Comparison of ENCODE assay signal across 9 cellular contexts in genomic region chr20:38034961-38035360, GRCh38. TPM values are rescaled to one million over a fixed set of nuclear protein-coding genes. Genes with fewer than 3 reads are reported as not detected.
A peak's percentile ranks its signal among the peaks of the same experiment; 100 is the strongest.
DNase-seq lines count a peak whose midpoint lies in the region; ATAC-seq and TF ChIP-seq lines count a peak whose summit lies in the region.
"Had no signal": no experiment of that assay in that cellular context is flagged by ENCODE, and none has a peak within 500 bp of the region (broad histone marks: within the 10 kb centered on the region; RNA-seq: fewer than 3 reads in every experiment).

No MANE protein-coding gene starts in this region.

- POLR2A ChIA-PET in activated CD8-positive, alpha-beta T cell treated with anti-CD3 and anti-CD28 coated beads for 36 hours (lab: Charles Lee): interaction anchor here (1.3 to 2.4 kb wide), 3 partner anchors 8 to 40 kb away, joined by 4 to 23 read pairs (median 5); no protein-coding TSS in a partner anchor

- H3K4me1 ChIP-seq in iPS-18a (ENCODE audit: control insufficient read depth, low read depth, low read length) (peaks cover 16% of the 10 kb centered on the region), stomach smooth muscle (ENCODE audit: control insufficient read depth, insufficient read depth, low read length) (peaks cover 28% of the 10 kb centered on the region)

- peaks cover 43% of the 10 kb centered on the region for H3K4me1 Mint-ChIP-seq in T-helper 2 cell treated with Interferon-gamma antibody and Interleukin-4, amounts not matched to agents 5 μg/mL and 100 μg/mL, for 36 hours (ENCODE audit: low read depth)
- H3K4me1 Mint-ChIP-seq in activated CD8-positive, alpha-beta T cell treated with anti-CD3 and anti-CD28 coated beads for 36 hours (ENCODE audit: low read depth): peaks cover 51% of the 10 kb centered on the region

- peak overlapping the region; percentile 99 for H3K27ac Mint-ChIP-seq in T-helper 2 cell treated with Interferon-gamma antibody and Interleukin-4, amounts not matched to agents 5 μg/mL and 100 μg/mL, for 36 hours
- H3K27ac Mint-ChIP-seq in activated CD8-positive, alpha-beta T cell treated with anti-CD3 and anti-CD28 coated beads for 36 hours: peak overlapping the region; percentile 99

- H3K4me3 ChIP-seq in iPS-18a (ENCODE audit: low read length) (peak overlapping the region; percentile 85), stomach smooth muscle (ENCODE audit: low read length in 2 of 2) (peak overlapping the region; percentile 86 to 99)

- H3K36me3 ChIP-seq in iPS-18a (ENCODE audit: control insufficient read depth, low read depth, low read length) (peaks cover 14% of the 10 kb centered on the region), stomach smooth muscle (ENCODE audit: control insufficient read depth in 2 of 2, insufficient read depth in 2 of 2, low read length in 2 of 2) (peaks cover 9% of the 10 kb centered on the region in 2 donors)

- no peak for TF ChIP-seq CTCF in activated CD8-positive, alpha-beta T cell treated with anti-CD3 and anti-CD28 coated beads for 36 hours (IDR thresholded peaks at IDR 0.05)

- H3K9me3 Mint-ChIP-seq in T-helper 2 cell treated with Interferon-gamma antibody and Interleukin-4, amounts not matched to agents 5 μg/mL and 100 μg/mL, for 36 hours: no peaks in the 10 kb centered on the region
- H3K9me3 Mint-ChIP-seq in activated CD8-positive, alpha-beta T cell treated with anti-CD3 and anti-CD28 coated beads for 36 hours: no peaks in the 10 kb centered on the region

- H3K9me3 ChIP-seq in iPS-18a (ENCODE audit: control insufficient read depth, low read depth, low read length) (no peaks in the 10 kb centered on the region), stomach smooth muscle (ENCODE audit: control insufficient read depth in 2 of 2, low read length in 2 of 2) (no peaks in the 10 kb centered on the region)

- H3K27me3 Mint-ChIP-seq in T-helper 2 cell treated with Interferon-gamma antibody and Interleukin-4, amounts not matched to agents 5 μg/mL and 100 μg/mL, for 36 hours (ENCODE audit: low read depth): no peaks in the 10 kb centered on the region
- H3K27me3 Mint-ChIP-seq in activated CD8-positive, alpha-beta T cell treated with anti-CD3 and anti-CD28 coated beads for 36 hours: no peaks in the 10 kb centered on the region

- H3K4me3 Mint-ChIP-seq in T-helper 2 cell treated with Interferon-gamma antibody and Interleukin-4, amounts not matched to agents 5 μg/mL and 100 μg/mL, for 36 hours: peak overlapping the region; percentile 98
- peak overlapping the region; percentile 88 for H3K4me3 Mint-ChIP-seq in activated CD8-positive, alpha-beta T cell treated with anti-CD3 and anti-CD28 coated beads for 36 hours

- H3K27me3 ChIP-seq in iPS-18a (ENCODE audit: control insufficient read depth, insufficient read depth, low read length): no peaks in the 10 kb centered on the region
- H3K27me3 ChIP-seq in stomach smooth muscle (ENCODE audit: control insufficient read depth in 1 of 2, insufficient read depth in 2 of 2, low read length in 2 of 2): no peaks in the 10 kb centered on the region

- CTCF ChIA-PET in activated CD8-positive, alpha-beta T cell treated with anti-CD3 and anti-CD28 coated beads for 36 hours (lab: Charles Lee): interaction anchor here (0.9 to 1.9 kb wide), 2 partner anchors 15 to 23 kb away, joined by 3 to 5 read pairs; no protein-coding TSS in a partner anchor

- no peak for DNase-seq in T-helper 2 cell treated with Interferon-gamma antibody and Interleukin-4, amounts not matched to agents 5 μg/mL and 100 μg/mL, for 36 hours (ENCODE audit: low spot score)
- no peak for DNase-seq in T-helper 2 cell
- no peak for DNase-seq in activated CD8-positive, alpha-beta T cell treated with anti-CD3 and anti-CD28 coated beads for 36 hours
- DNase-seq in DMS 273 treated with DMSO at 0.1 percent for 48 hours (lab: John Stamatoyannopoulos, UW): no peak
- no peak for DNase-seq in GOT3 (lab: John Stamatoyannopoulos, UW)
- DNase-seq: activated CD4-positive, CD25-positive, alpha-beta regulatory T cell treated with anti-CD3 and anti-CD28 coated beads, Interleukin-2, amount 50 U/mL, for 72 hours had no signal

- no peak for ATAC-seq in activated CD8-positive, alpha-beta T cell treated with anti-CD3 and anti-CD28 coated beads for 36 hours
- no peak for ATAC-seq in HG03159 (IDR thresholded peaks at IDR 0.05; ENCODE audit: unreplicated experiment)

- no peak overlapping the region for H3K27ac ChIP-seq in iPS-18a (ENCODE audit: low read length)
- no peak overlapping the region for H3K27ac ChIP-seq in stomach smooth muscle (ENCODE audit: low read length)

- H3K9ac ChIP-seq in iPS-18a (ENCODE audit: low read length): no peak overlapping the region
- peak overlapping the region in 1 of 2 donors; percentile 99 for H3K9ac ChIP-seq in stomach smooth muscle (ENCODE audit: low read length in 2 of 2)

- intact Hi-C loops in activated CD8-positive, alpha-beta T cell treated with anti-CD3 and anti-CD28 coated beads for 36 hours (cut with micrococcal nuclease): no loop called here

- peaks cover 21% of the 10 kb centered on the region for H3K36me3 Mint-ChIP-seq in T-helper 2 cell treated with Interferon-gamma antibody and Interleukin-4, amounts not matched to agents 5 μg/mL and 100 μg/mL, for 36 hours (ENCODE audit: low read depth)
- peaks cover 41% of the 10 kb centered on the region for H3K36me3 Mint-ChIP-seq in activated CD8-positive, alpha-beta T cell treated with anti-CD3 and anti-CD28 coated beads for 36 hours (ENCODE audit: low read depth)

RNA-seq across cellular contexts. Expression of gene RPRD1B, which starts 1.4 kb away (rescaled TPM):
- total RNA-seq in activated CD8-positive, alpha-beta T cell treated with anti-CD3 and anti-CD28 coated beads for 36 hours: 10 to 100 TPM; 29.1 to 29.3 TPM

RNA-seq across cellular contexts. Expression of gene TTI1, which starts 1.7 kb away (rescaled TPM):
- total RNA-seq in activated CD8-positive, alpha-beta T cell treated with anti-CD3 and anti-CD28 coated beads for 36 hours: 10 to 100 TPM; 34.1 to 39.7 TPM
